29 cellular contexts compared by ENCODE assay signal in genomic region chr11:74707182-74707581, GRCh38. TPM values are rescaled to one million over a fixed set of nuclear protein-coding genes. Genes with fewer than 3 reads are reported as not detected.
DNase-seq lines count a peak whose midpoint lies in the region; ATAC-seq, FAIRE-seq and TF ChIP-seq lines count a peak whose summit lies in the region.
"Had no signal": no experiment of that assay in that cellular context is flagged by ENCODE, and none has a peak within 500 bp of the region (broad histone marks: within the 10 kb centered on the region; RNA-seq: fewer than 3 reads in every experiment).

No MANE protein-coding gene starts in this region.

- no TSS peak for BruUV-seq in K562 (replicated peaks; lab: Mats Ljungman, UMichigan)

- POLR2A ChIA-PET in A549 (lab: Yijun Ruan, JAX) (no interaction called here), K562 (lab: Yijun Ruan, JAX) (no interaction called here)

- CTCF ChIA-PET in A549 (lab: Yijun Ruan, JAX) (interaction anchor here (0.7 to 18.6 kb wide), 5 partner anchors 10 to 163 kb away, joined by 3 to 281 read pairs (median 10); no protein-coding TSS in a partner anchor), K562 (lab: Yijun Ruan, JAX; ENCODE audit: low intra/inter-chr PET ratio) (no interaction called here)

- H3K4me1 ChIP-seq in A549: peaks cover 12% of the 10 kb centered on the region; the same call in 2 of the 3 replicates
- peaks cover 15 to 37% of the 10 kb centered on the region in 2 experiments; a peak in 4 of 5 replicates for H3K4me1 ChIP-seq in K562 (replicated peaks in 1 of 2; ENCODE audit: control insufficient read depth in 2 of 2, insufficient read depth in 2 of 2, low read length in 2 of 2)
- H3K4me1 ChIP-seq: BLaER1 had no signal

- peak overlapping the region in 1 of 2 experiments; percentile 53; a peak in 1 of 4 replicates for H3K9ac ChIP-seq in K562 (ENCODE audit: insufficient read depth in 1 of 2, low read depth in 2 of 2, low read length in 2 of 2)
- H3K9ac ChIP-seq: BLaER1 had no signal

- H3K27me3 ChIP-seq in K562 (ENCODE audit: control insufficient read depth in 2 of 2, insufficient read depth in 2 of 2, low read length in 2 of 2): no peaks in the 10 kb centered on the region
- H3K27me3 ChIP-seq: BE2C, BLaER1 had no signal

- H3K4me3 Mint-ChIP-seq in endothelial cell (ENCODE audit: unreplicated experiment): peak overlapping the region; percentile 25
- no peak overlapping the region for H3K4me3 Mint-ChIP-seq in stimulated activated effector memory CD8-positive, alpha-beta T cell treated with anti-CD3 and anti-CD28 coated beads, Interleukin-12 subunit alpha, Interleukin-12 subunit beta, amount 100 ng/mL, for 72 hours
- no peak overlapping the region for H3K4me3 Mint-ChIP-seq in activated T-helper 2 cell treated with anti-CD3 and anti-CD28 coated beads, Interferon-gamma antibody, Interleukin-2, Interleukin-4, amounts not matched to agents 10 μg/mL and 5 μg/mL and 100 μg/mL, durations not matched to agents 14 hours and 24 hours and 36 hours (ENCODE audit: low read depth)
- H3K4me3 Mint-ChIP-seq: CD14-positive monocyte; CD4-positive, alpha-beta memory T cell; CD4-positive, CD25-positive, alpha-beta regulatory T cell; CD8-positive, alpha-beta memory T cell had no signal

- in situ Hi-C loops in K562 (cut with MboI): no loop called here

- H3K4me1 Mint-ChIP-seq in endothelial cell (ENCODE audit: unreplicated experiment): peaks cover 18% of the 10 kb centered on the region
- no peaks in the 10 kb centered on the region for H3K4me1 Mint-ChIP-seq in stimulated activated effector memory CD8-positive, alpha-beta T cell treated with anti-CD3 and anti-CD28 coated beads, Interleukin-12 subunit alpha, Interleukin-12 subunit beta, amount 100 ng/mL, for 72 hours
- no peaks in the 10 kb centered on the region for H3K4me1 Mint-ChIP-seq in activated T-helper 2 cell treated with anti-CD3 and anti-CD28 coated beads, Interferon-gamma antibody, Interleukin-2, Interleukin-4, amounts not matched to agents 10 μg/mL and 5 μg/mL and 100 μg/mL, durations not matched to agents 14 hours and 24 hours and 36 hours (ENCODE audit: low read depth)
- H3K4me1 Mint-ChIP-seq: CD14-positive monocyte had no signal

- WGBS in A549 (ENCODE audit: missing lambda C conversion rate): 90% methylated on average over 3 of the region's 3 CpGs
- 49% methylated on average over 3 of the region's 3 CpGs for WGBS in K562 (ENCODE audit: insufficient coverage, low coverage, missing lambda C conversion rate)

- DNase-seq in A549 (ENCODE audit: low read depth in 1 of 2, low spot score in 1 of 2): no peak
- DNase-seq in K562 (ENCODE audit: extremely low read depth in 1 of 4, low spot score in 3 of 4): no peak
- DNase-seq in endothelial cell (ENCODE audit: low spot score): no peak
- DNase-seq in stimulated activated effector memory CD8-positive, alpha-beta T cell treated with anti-CD3 and anti-CD28 coated beads, Interleukin-12 subunit alpha, Interleukin-12 subunit beta, amount 100 ng/mL, for 72 hours (ENCODE audit: low spot score in 2 of 2): no peak
- DNase-seq in erythroblast (lab: John Stamatoyannopoulos, UW): no peak
- DNase-seq in activated T-helper 2 cell treated with anti-CD3 and anti-CD28 coated beads, Interferon-gamma antibody, Interleukin-2, Interleukin-4, amounts not matched to agents 10 μg/mL and 5 μg/mL and 100 μg/mL, durations not matched to agents 14 hours and 24 hours and 36 hours (ENCODE audit: low spot score): no peak
- no peak for DNase-seq in left colon
- DNase-seq: ACHN; BE2C; CD4-positive, alpha-beta memory T cell; CD4-positive, CD25-positive, alpha-beta regulatory T cell; CD8-positive, alpha-beta memory T cell; COR-L47; DMS 273 treated with DMSO at 0.1 percent for 48 hours; DMS153; DMS53; DMS79; DND-41; EL; GDM1 had no signal

- TF ChIP-seq RAD21 in A549 (conservative IDR thresholded peaks at IDR 0.05 in 1 of 2, IDR thresholded peaks at IDR 0.05 in 1 of 2): no peak
- no peak for TF ChIP-seq RAD21 in K562 (CRISPR knock-in tag; conservative IDR thresholded peaks at IDR 0.05 in 1 of 2, IDR thresholded peaks at IDR 0.05 in 1 of 2)

- H3K9me1 ChIP-seq in K562 (ENCODE audit: control insufficient read depth, insufficient read depth, low read length): no peaks in the 10 kb centered on the region

- no peaks in the 10 kb centered on the region for H3K36me3 Mint-ChIP-seq in endothelial cell (ENCODE audit: low read depth, unreplicated experiment)
- no peaks in the 10 kb centered on the region for H3K36me3 Mint-ChIP-seq in stimulated activated effector memory CD8-positive, alpha-beta T cell treated with anti-CD3 and anti-CD28 coated beads, Interleukin-12 subunit alpha, Interleukin-12 subunit beta, amount 100 ng/mL, for 72 hours
- no peaks in the 10 kb centered on the region for H3K36me3 Mint-ChIP-seq in activated T-helper 2 cell treated with anti-CD3 and anti-CD28 coated beads, Interferon-gamma antibody, Interleukin-2, Interleukin-4, amounts not matched to agents 10 μg/mL and 5 μg/mL and 100 μg/mL, durations not matched to agents 14 hours and 24 hours and 36 hours (ENCODE audit: low read depth)
- H3K36me3 Mint-ChIP-seq: CD14-positive monocyte; CD4-positive, alpha-beta memory T cell; CD4-positive, CD25-positive, alpha-beta regulatory T cell; CD8-positive, alpha-beta memory T cell had no signal

- H3K36me3 ChIP-seq in K562 (ENCODE audit: control insufficient read depth, insufficient read depth, low read length): no peaks in the 10 kb centered on the region
- H3K36me3 ChIP-seq: BE2C, BLaER1 had no signal

- ATAC-seq in A549 (no peak), K562 (no peak), left colon (no peak)
- no peak for ATAC-seq in stimulated activated effector memory CD8-positive, alpha-beta T cell treated with anti-CD3 and anti-CD28 coated beads, Interleukin-12 subunit alpha, Interleukin-12 subunit beta, amount 100 ng/mL, for 72 hours
- ATAC-seq: GM12878 had no signal

- H3K9me3 ChIP-seq in A549: no peaks in the 10 kb centered on the region
- H3K9me3 ChIP-seq in K562 (replicated peaks; ENCODE audit: control insufficient read depth, insufficient read depth, low read depth, low read length): no peaks in the 10 kb centered on the region
- H3K9me3 ChIP-seq: BE2C, BLaER1 had no signal

- no peaks in the 10 kb centered on the region for H4K20me1 ChIP-seq in K562 (replicated peaks; ENCODE audit: control insufficient read depth, insufficient read depth, low read length)
- H4K20me1 ChIP-seq: BLaER1 had no signal

- H3K27me3 Mint-ChIP-seq in endothelial cell (ENCODE audit: unreplicated experiment): peaks cover 9% of the 10 kb centered on the region
- H3K27me3 Mint-ChIP-seq in activated T-helper 2 cell treated with anti-CD3 and anti-CD28 coated beads, Interferon-gamma antibody, Interleukin-2, Interleukin-4, amounts not matched to agents 10 μg/mL and 5 μg/mL and 100 μg/mL, durations not matched to agents 14 hours and 24 hours and 36 hours (ENCODE audit: low read depth): peaks cover 1% of the 10 kb centered on the region

- H3K27ac Mint-ChIP-seq in endothelial cell (ENCODE audit: unreplicated experiment): no peak overlapping the region
- H3K27ac Mint-ChIP-seq in stimulated activated effector memory CD8-positive, alpha-beta T cell treated with anti-CD3 and anti-CD28 coated beads, Interleukin-12 subunit alpha, Interleukin-12 subunit beta, amount 100 ng/mL, for 72 hours: peak overlapping the region; percentile 55
- no peak overlapping the region for H3K27ac Mint-ChIP-seq in activated T-helper 2 cell treated with anti-CD3 and anti-CD28 coated beads, Interferon-gamma antibody, Interleukin-2, Interleukin-4, amounts not matched to agents 10 μg/mL and 5 μg/mL and 100 μg/mL, durations not matched to agents 14 hours and 24 hours and 36 hours
- H3K27ac Mint-ChIP-seq: CD14-positive monocyte; CD4-positive, alpha-beta memory T cell; CD4-positive, CD25-positive, alpha-beta regulatory T cell; CD8-positive, alpha-beta memory T cell had no signal

- H3K9me3 Mint-ChIP-seq in endothelial cell (ENCODE audit: unreplicated experiment): no peaks in the 10 kb centered on the region
- no peaks in the 10 kb centered on the region for H3K9me3 Mint-ChIP-seq in stimulated activated effector memory CD8-positive, alpha-beta T cell treated with anti-CD3 and anti-CD28 coated beads, Interleukin-12 subunit alpha, Interleukin-12 subunit beta, amount 100 ng/mL, for 72 hours
- H3K9me3 Mint-ChIP-seq in activated T-helper 2 cell treated with anti-CD3 and anti-CD28 coated beads, Interferon-gamma antibody, Interleukin-2, Interleukin-4, amounts not matched to agents 10 μg/mL and 5 μg/mL and 100 μg/mL, durations not matched to agents 14 hours and 24 hours and 36 hours: no peaks in the 10 kb centered on the region
- H3K9me3 Mint-ChIP-seq: CD14-positive monocyte; CD4-positive, alpha-beta memory T cell; CD4-positive, CD25-positive, alpha-beta regulatory T cell; CD8-positive, alpha-beta memory T cell had no signal

- intact Hi-C loops in K562 (cut with micrococcal nuclease): loop anchor here (10.0 kb wide), 1 partner anchor 538 kb away; the partner anchor contains the start of gene TPBGL
- intact Hi-C loops in activated T-helper 2 cell treated with anti-CD3 and anti-CD28 coated beads, Interferon-gamma antibody, Interleukin-2, Interleukin-4, amounts not matched to agents 10 μg/mL and 5 μg/mL and 100 μg/mL, durations not matched to agents 14 hours and 24 hours and 36 hours (cut with micrococcal nuclease): no loop called here
- intact Hi-C loops in left colon (cut with DNase I, micrococcal nuclease): no loop called here

- no peak for TF ChIP-seq EP300 in A549 (IDR thresholded peaks at IDR 0.05)
- TF ChIP-seq EP300 in K562 (IDR thresholded peaks at IDR 0.05; ENCODE audit: low read length): no peak

- H3K4me2 ChIP-seq in A549 (no peak overlapping the region), K562 (ENCODE audit: insufficient read depth, low read length) (no peak overlapping the region)
- H3K4me2 ChIP-seq: BLaER1 had no signal

- H3K27ac ChIP-seq in A549 (peak overlapping the region in 1 of 2 experiments; percentile 2; a peak in 1 of 6 replicates), K562 (ENCODE audit: extremely low read depth, low read depth, low read length) (no peak overlapping the region)
- H3K27ac ChIP-seq: 22Rv1, BLaER1 had no signal

- no peaks in the 10 kb centered on the region for H3K79me2 ChIP-seq in K562 (ENCODE audit: control insufficient read depth, insufficient read depth, low read length)

- FAIRE-seq in A549 (lab: Jason Lieb, UNC) (no peak), K562 (lab: Jason Lieb, UNC) (no peak)
- FAIRE-seq: GM12878, GM12892, GM18507 had no signal

- TF ChIP-seq CTCF in A549 (IDR thresholded peaks at IDR 0.05) (no peak), K562 (IDR thresholded peaks at IDR 0.05 in 2 of 3, conservative IDR thresholded peaks at IDR 0.05 in 1 of 3; ENCODE audit: insufficient read depth in 2 of 3, low read depth in 1 of 3, low read length in 3 of 3) (no peak), endothelial cell (IDR thresholded peaks at IDR 0.05; ENCODE audit: unreplicated experiment) (no peak)

- no peak overlapping the region for H3K4me3 ChIP-seq in A549
- H3K4me3 ChIP-seq in K562: no peak overlapping the region
- H3K4me3 ChIP-seq: BLaER1, GM12878 had no signal

- H2AFZ ChIP-seq in K562 (ENCODE audit: low read depth, low read length): no peak overlapping the region

- TF ChIP-seq POLR2A in A549 (IDR thresholded peaks at IDR 0.05; ENCODE audit: low read length) (no peak), K562 (conservative IDR thresholded peaks at IDR 0.05) (no peak), erythroblast (IDR thresholded peaks at IDR 0.05; ENCODE audit: low read length) (no peak)

RNA-seq across cellular contexts. Expression of gene CHRDL2, which starts 24.0 kb away (rescaled TPM):
- polyA plus RNA-seq in A549 (2011; rRNA removed) (1.8 and 2.3 TPM in 2 replicates), A549 (2017; fragmentation: RNase III; extraction: RNeasy Plus Mini Kit Qiagen cat#74134 plus additional on column Dnase treatment) (2.6 to 5.8 TPM (median 5.4 TPM) in 3 replicates), K562 (2011; rRNA removed) (not detected in 2 replicates), K562 (2014; fragmentation: Illumina TruSeq; extraction: Trizol) (not detected in 2 replicates), K562 (2014; fragmentation: Nextera tagmentation; extraction: Ambion mirVana) (not detected), K562 (2014; rRNA removed) (not detected in 2 replicates)
- 4.9 and 6.3 TPM in 2 replicates for polyA plus RNA-seq in A549 (2012; cell fraction: cytosol; rRNA removed)
- polyA plus RNA-seq in A549 (2012; cell fraction: nucleus; rRNA removed): 5.5 and 5.8 TPM in 2 replicates
- polyA minus RNA-seq in A549 (2011; rRNA and poly(A)+ RNA removed): 1.7 and 3.4 TPM in 2 replicates
- not detected in 2 replicates for total RNA-seq in K562 (2011; cell fraction: chromatin; rRNA removed; ENCODE audit: low replicate concordance)
- total RNA-seq in K562 (2011; cell fraction: nucleolus; rRNA removed): not detected in 2 replicates
- total RNA-seq in K562 (2011; cell fraction: nucleoplasm; rRNA removed): not detected in 2 replicates
- total RNA-seq in K562 (2014; rRNA removed) (not detected in 2 replicates), K562 (2014; rRNA removed; fragmentation: Illumina TruSeq; extraction: Trizol) (not detected in 2 replicates), K562 (2015; rRNA removed; fragmentation: Illumina TruSeq; extraction: Trizol) (not detected in 2 replicates), K562 (2021) (0.20 TPM in 1 of 2 replicates, not detected in the other), endothelial cell (ENCODE audit: unreplicated experiment) (0.21 TPM), left colon (1 to 10 TPM in 1 of 2 donors, not detected in 1; 4.6 TPM)
- not detected in 2 replicates for polyA plus RNA-seq in K562 (2011; cell fraction: cytosol; rRNA removed)
- not detected in 2 replicates for polyA plus RNA-seq in K562 (2011; cell fraction: nucleus; rRNA removed)
- not detected in 2 replicates for polyA plus RNA-seq in K562 (2012)
- polyA minus RNA-seq in K562 (2011; rRNA and poly(A)+ RNA removed): not detected in 2 replicates
- polyA minus RNA-seq in K562 (2011; cell fraction: cytosol; rRNA and poly(A)+ RNA removed): not detected in 2 replicates
- not detected in 2 replicates for polyA minus RNA-seq in K562 (2011; cell fraction: nucleus; rRNA and poly(A)+ RNA removed)
- total RNA-seq in activated T-helper 2 cell treated with anti-CD3 and anti-CD28 coated beads, Interferon-gamma antibody, Interleukin-2, Interleukin-4, amounts not matched to agents 10 μg/mL and 5 μg/mL and 100 μg/mL, durations not matched to agents 14 hours and 24 hours and 36 hours: not detected in 2 replicates
- total RNA-seq: A172; CD4-positive, alpha-beta memory T cell; CD4-positive, CD25-positive, alpha-beta regulatory T cell; CD8-positive, alpha-beta memory T cell; Daoy; G401; GM12878 had no signal
- polyA plus RNA-seq: CD14-positive monocyte; CD4-positive, alpha-beta memory T cell; CD4-positive, CD25-positive, alpha-beta regulatory T cell; CD8-positive, alpha-beta memory T cell; GM12878 had no signal

RNA-seq across cellular contexts. Expression of gene RNF169, which starts 41.5 kb away (rescaled TPM):
- polyA plus RNA-seq in A549 (2011; rRNA removed) (10.7 and 11.1 TPM in 2 replicates), A549 (2017; fragmentation: RNase III; extraction: RNeasy Plus Mini Kit Qiagen cat#74134 plus additional on column Dnase treatment) (5.8 to 6.3 TPM (median 6.2 TPM) in 3 replicates), K562 (2011; rRNA removed) (14.6 and 21.1 TPM in 2 replicates), K562 (2014; fragmentation: Illumina TruSeq; extraction: Trizol) (8.8 and 10.1 TPM in 2 replicates), K562 (2014; fragmentation: Nextera tagmentation; extraction: Ambion mirVana) (1 to 10 TPM in 1 of 2 experiments, under 1 TPM in 1; 0.68 to 1.5 TPM), K562 (2014; rRNA removed) (8.0 and 8.1 TPM in 2 replicates)
- polyA plus RNA-seq in A549 (2012; cell fraction: cytosol; rRNA removed): 1.2 and 1.4 TPM in 2 replicates
- polyA plus RNA-seq in A549 (2012; cell fraction: nucleus; rRNA removed): 1.2 and 1.7 TPM in 2 replicates
- 25.6 and 28.7 TPM in 2 replicates for polyA minus RNA-seq in A549 (2011; rRNA and poly(A)+ RNA removed)
- total RNA-seq in K562 (2011; cell fraction: chromatin; rRNA removed; ENCODE audit: low replicate concordance): 15.0 and 31.9 TPM in 2 replicates
- 14.7 and 16.8 TPM in 2 replicates for total RNA-seq in K562 (2011; cell fraction: nucleolus; rRNA removed)
- total RNA-seq in K562 (2011; cell fraction: nucleoplasm; rRNA removed): 21.8 and 30.6 TPM in 2 replicates
- total RNA-seq in K562 (2014; rRNA removed) (10.0 and 16.5 TPM in 2 replicates), K562 (2014; rRNA removed; fragmentation: Illumina TruSeq; extraction: Trizol) (18.1 and 19.4 TPM in 2 replicates), K562 (2015; rRNA removed; fragmentation: Illumina TruSeq; extraction: Trizol) (16.2 and 17.3 TPM in 2 replicates), K562 (2021) (15.1 and 16.0 TPM in 2 replicates), endothelial cell (ENCODE audit: unreplicated experiment) (16.8 TPM), left colon (10 to 100 TPM; 11.2 to 12.6 TPM)
- 4.7 and 12.8 TPM in 2 replicates for polyA plus RNA-seq in K562 (2011; cell fraction: cytosol; rRNA removed)
- polyA plus RNA-seq in K562 (2011; cell fraction: nucleus; rRNA removed): 13.5 and 25.0 TPM in 2 replicates
- polyA plus RNA-seq in K562 (2012): 4.4 and 4.9 TPM in 2 replicates
- polyA minus RNA-seq in K562 (2011; rRNA and poly(A)+ RNA removed): 46.9 and 57.6 TPM in 2 replicates
- 17.7 and 18.5 TPM in 2 replicates for polyA minus RNA-seq in K562 (2011; cell fraction: cytosol; rRNA and poly(A)+ RNA removed)
- polyA minus RNA-seq in K562 (2011; cell fraction: nucleus; rRNA and poly(A)+ RNA removed): 28.5 and 38.7 TPM in 2 replicates
- 14.3 and 14.4 TPM in 2 replicates for total RNA-seq in activated T-helper 2 cell treated with anti-CD3 and anti-CD28 coated beads, Interferon-gamma antibody, Interleukin-2, Interleukin-4, amounts not matched to agents 10 μg/mL and 5 μg/mL and 100 μg/mL, durations not matched to agents 14 hours and 24 hours and 36 hours

Comparison
In these comparisons a context has a peak if more than half of its experiments do, and no peak if none do; other contexts are left out.
1. Of the 35 proteins assayed by ChIP-seq in both K562 and A549: peak only in K562: none; only in A549: none; in both: ZFP36; in neither: 34.